Comparison of ENCODE assay signal across 8 cellular contexts in genomic region chr21:35204850-35205564, GRCh38.
DNase-seq lines count a peak whose midpoint lies in the region; ATAC-seq lines count a peak whose summit lies in the region.

No MANE protein-coding gene starts in this region.

- ATAC-seq in left colon (peak; percentile 44), HG03039 (IDR thresholded peaks at IDR 0.05; ENCODE audit: unreplicated experiment) (no peak)

- DNase-seq in DMS53 treated with DMSO at 0.1 percent for 48 hours (lab: John Stamatoyannopoulos, UW; ENCODE audit: unreplicated experiment) (peak; percentile 11), NCI-H226 (peak; percentile 57), anterior cingulate cortex (lab: John Stamatoyannopoulos, UW) (peak in 49 of 58 donors; percentile 7 to 72 (median 37)), left colon (peak; percentile 40 to 52), NCI-H2227 treated with DMSO at 0.1 percent for 48 hours (lab: John Stamatoyannopoulos, UW) (no peak), T1000 (lab: John Stamatoyannopoulos, UW) (no peak)
- peak; percentile 15 for DNase-seq in stimulated activated CD4-positive, alpha-beta T cell treated with anti-CD3 and anti-CD28 coated beads, Interleukin-4, amount 100 ng/mL, for 24 hours

- intact Hi-C loops in left colon (cut with DNase I, micrococcal nuclease): no loop called here

Comparison
In these comparisons a context has a peak if more than half of its experiments do, and no peak if none do; other contexts are left out.
1. DNase-seq: peak in DMS53 treated with DMSO at 0.1 percent for 48 hours (single experiment), NCI-H226 (single experiment), anterior cingulate cortex (49 of 58), left colon (2 of 2) and stimulated activated CD4-positive, alpha-beta T cell treated with anti-CD3 and anti-CD28 coated beads, Interleukin-4, amount 100 ng/mL, for 24 hours (single experiment); none in NCI-H2227 treated with DMSO at 0.1 percent for 48 hours (single experiment) and T1000 (single experiment).